3 cellular contexts compared by ENCODE assay signal in genomic region chr21:29085106-29085752, GRCh38.
TF ChIP-seq lines count a peak whose summit lies in the region.

No MANE protein-coding gene starts in this region.

TF ChIP-seq in HEK293, 187 proteins besides CTCF, POLR2A, EP300 and RAD21 (continues in another document):
- TF ChIP-seq ZBTB17 (tag by site-specific recombination; IDR thresholded peaks at IDR 0.05) (peak; percentile 71), ZBTB44 (tag by site-specific recombination; IDR thresholded peaks at IDR 0.05) (peak; percentile 24; the same call in 1 of the 2 replicates), ZNF362 (tag by site-specific recombination; IDR thresholded peaks at IDR 0.05) (peak; percentile 96), ZNF2 (tag by site-specific recombination; IDR thresholded peaks at IDR 0.05) (no peak), ZNF335 (tag by site-specific recombination; conservative IDR thresholded peaks at IDR 0.05) (peak; percentile 76), ZNF324 (tag by site-specific recombination; IDR thresholded peaks at IDR 0.05) (no peak)
- TF ChIP-seq, protein P1, sequence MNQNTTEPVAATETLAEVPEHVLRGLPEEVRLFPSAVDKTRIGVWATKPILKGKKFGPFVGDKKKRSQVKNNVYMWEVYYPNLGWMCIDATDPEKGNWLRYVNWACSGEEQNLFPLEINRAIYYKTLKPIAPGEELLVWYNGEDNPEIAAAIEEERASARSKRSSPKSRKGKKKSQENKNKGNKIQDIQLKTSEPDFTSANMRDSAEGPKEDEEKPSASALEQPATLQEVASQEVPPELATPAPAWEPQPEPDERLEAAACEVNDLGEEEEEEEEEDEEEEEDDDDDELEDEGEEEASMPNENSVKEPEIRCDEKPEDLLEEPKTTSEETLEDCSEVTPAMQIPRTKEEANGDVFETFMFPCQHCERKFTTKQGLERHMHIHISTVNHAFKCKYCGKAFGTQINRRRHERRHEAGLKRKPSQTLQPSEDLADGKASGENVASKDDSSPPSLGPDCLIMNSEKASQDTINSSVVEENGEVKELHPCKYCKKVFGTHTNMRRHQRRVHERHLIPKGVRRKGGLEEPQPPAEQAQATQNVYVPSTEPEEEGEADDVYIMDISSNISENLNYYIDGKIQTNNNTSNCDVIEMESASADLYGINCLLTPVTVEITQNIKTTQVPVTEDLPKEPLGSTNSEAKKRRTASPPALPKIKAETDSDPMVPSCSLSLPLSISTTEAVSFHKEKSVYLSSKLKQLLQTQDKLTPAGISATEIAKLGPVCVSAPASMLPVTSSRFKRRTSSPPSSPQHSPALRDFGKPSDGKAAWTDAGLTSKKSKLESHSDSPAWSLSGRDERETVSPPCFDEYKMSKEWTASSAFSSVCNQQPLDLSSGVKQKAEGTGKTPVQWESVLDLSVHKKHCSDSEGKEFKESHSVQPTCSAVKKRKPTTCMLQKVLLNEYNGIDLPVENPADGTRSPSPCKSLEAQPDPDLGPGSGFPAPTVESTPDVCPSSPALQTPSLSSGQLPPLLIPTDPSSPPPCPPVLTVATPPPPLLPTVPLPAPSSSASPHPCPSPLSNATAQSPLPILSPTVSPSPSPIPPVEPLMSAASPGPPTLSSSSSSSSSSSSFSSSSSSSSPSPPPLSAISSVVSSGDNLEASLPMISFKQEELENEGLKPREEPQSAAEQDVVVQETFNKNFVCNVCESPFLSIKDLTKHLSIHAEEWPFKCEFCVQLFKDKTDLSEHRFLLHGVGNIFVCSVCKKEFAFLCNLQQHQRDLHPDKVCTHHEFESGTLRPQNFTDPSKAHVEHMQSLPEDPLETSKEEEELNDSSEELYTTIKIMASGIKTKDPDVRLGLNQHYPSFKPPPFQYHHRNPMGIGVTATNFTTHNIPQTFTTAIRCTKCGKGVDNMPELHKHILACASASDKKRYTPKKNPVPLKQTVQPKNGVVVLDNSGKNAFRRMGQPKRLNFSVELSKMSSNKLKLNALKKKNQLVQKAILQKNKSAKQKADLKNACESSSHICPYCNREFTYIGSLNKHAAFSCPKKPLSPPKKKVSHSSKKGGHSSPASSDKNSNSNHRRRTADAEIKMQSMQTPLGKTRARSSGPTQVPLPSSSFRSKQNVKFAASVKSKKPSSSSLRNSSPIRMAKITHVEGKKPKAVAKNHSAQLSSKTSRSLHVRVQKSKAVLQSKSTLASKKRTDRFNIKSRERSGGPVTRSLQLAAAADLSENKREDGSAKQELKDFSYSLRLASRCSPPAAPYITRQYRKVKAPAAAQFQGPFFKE (tag by site-specific recombination; IDR thresholded peaks at IDR 0.05; ENCODE audit: borderline replicate concordance): no peak

TF ChIP-seq in IMR-90, 13 proteins besides CTCF, POLR2A, EP300 and RAD21:
- TF ChIP-seq FOS (IDR thresholded peaks at IDR 0.05; ENCODE audit: low read depth, low read length): no peak
- no peak for TF ChIP-seq CHD1 (IDR thresholded peaks at IDR 0.05; ENCODE audit: low read depth, low read length)
- no peak for TF ChIP-seq NFE2L2 (IDR thresholded peaks at IDR 0.05; ENCODE audit: low read depth, low read length)
- TF ChIP-seq CEBPB (IDR thresholded peaks at IDR 0.05; ENCODE audit: low read depth, low read length): no peak
- no peak for TF ChIP-seq BHLHE40 (IDR thresholded peaks at IDR 0.05; ENCODE audit: low read depth, low read length)
- TF ChIP-seq MAZ (IDR thresholded peaks at IDR 0.05; ENCODE audit: borderline replicate concordance, low read depth, low read length): no peak

TF ChIP-seq in H1, 55 proteins besides CTCF, POLR2A, EP300 and RAD21:
- no peak for TF ChIP-seq CHD2 (IDR thresholded peaks at IDR 0.05; ENCODE audit: low read length)
- no peak for TF ChIP-seq MAFK (IDR thresholded peaks at IDR 0.05; ENCODE audit: low read depth, low read length)
- no peak for TF ChIP-seq BCL11A (IDR thresholded peaks at IDR 0.05; ENCODE audit: low read depth in 2 of 2, low read length in 2 of 2)
